Comparison of ENCODE assay signal across 8 cellular contexts in genomic region chr14:53152909-53153701, GRCh38. TPM values are rescaled to one million over a fixed set of nuclear protein-coding genes. Genes with fewer than 3 reads are reported as not detected.
DNase-seq lines count a peak whose midpoint lies in the region; ATAC-seq and TF ChIP-seq lines count a peak whose summit lies in the region.

Gene DDHD1 (minus strand): TSS chr14:53153323. CDS start chr14:53153098, 225 bp downstream.

- H3F3A ChIP-seq in PC-9 (ENCODE audit: insufficient read depth, low read depth), result peaks cover 8% of the 10 kb centered on the region; the same call in 1 of the 2 replicates

- no peak for TF ChIP-seq CTCF in PC-9 (conservative IDR thresholded peaks at IDR 0.05)

- H3K9me3 Mint-ChIP-seq in activated T-cell treated with anti-CD3 and anti-CD28 coated beads, Interleukin-2, amount 50 U/mL, for 24 hours, result no peaks in the 10 kb centered on the region

- peak within 1 kb of the TSS; percentile 58 for H3K9ac ChIP-seq in HUES48 (ENCODE audit: low read depth, low read length)

- no peaks in the 10 kb centered on the region for H3K9me2 ChIP-seq in PC-9 (ENCODE audit: insufficient read depth)

- peaks cover 20% of the 10 kb centered on the region; the same call in 1 of the 2 replicates for H3K4me1 ChIP-seq in HUES48 (ENCODE audit: control insufficient read depth, insufficient read depth, low read length)
- H3K4me1 ChIP-seq in PC-9 (replicated peaks; ENCODE audit: insufficient read depth), result peaks cover 14% of the 10 kb centered on the region
- H3K4me1 ChIP-seq in muscle layer of duodenum (ENCODE audit: control insufficient read depth in 1 of 2, insufficient read depth in 2 of 2, low read length in 2 of 2), result peaks cover 7 to 8% of the 10 kb centered on the region in 2 donors

- H3K4me3 ChIP-seq in HUES48 (ENCODE audit: low read depth, low read length), result peak within 1 kb of the TSS; percentile 87
- peak within 1 kb of the TSS; percentile 96 for H3K4me3 ChIP-seq in PC-9
- peak within 1 kb of the TSS; percentile 89 to 93 for H3K4me3 ChIP-seq in muscle layer of duodenum (ENCODE audit: low read depth in 1 of 2, low read length in 2 of 2)

- H3K9me3 ChIP-seq in HUES48 (ENCODE audit: control insufficient read depth, insufficient read depth, low read length) (no peaks in the 10 kb centered on the region), PC-9 (ENCODE audit: insufficient read depth, low read depth) (no peaks in the 10 kb centered on the region), muscle layer of duodenum (ENCODE audit: control insufficient read depth in 1 of 2, low read length in 2 of 2) (no peaks in the 10 kb centered on the region)

- H2AFZ ChIP-seq in PC-9, result peak within 1 kb of the TSS; percentile 98

- peak within 1 kb of the TSS; percentile 98 for H3K27ac Mint-ChIP-seq in activated T-cell treated with anti-CD3 and anti-CD28 coated beads, Interleukin-2, amount 50 U/mL, for 24 hours

- H3K79me2 ChIP-seq in PC-9 (ENCODE audit: low read depth), result peaks cover 21% of the 10 kb centered on the region

- intact Hi-C loops in PC-9 (cut with micrococcal nuclease; ENCODE audit: unreplicated experiment), result loop anchor here (5.0 kb wide), 2 partner anchors 91 to 154 kb away; no protein-coding TSS in a partner anchor

- H3K27ac ChIP-seq in HUES48 (ENCODE audit: low read depth, low read length), result peak within 1 kb of the TSS; percentile 65
- no peak within 1 kb of the TSS for H3K27ac ChIP-seq in PC-9
- H3K27ac ChIP-seq in muscle layer of duodenum (ENCODE audit: low read length), result peak within 1 kb of the TSS; percentile 61

- peaks cover 36% of the 10 kb centered on the region for H3K36me3 Mint-ChIP-seq in activated T-cell treated with anti-CD3 and anti-CD28 coated beads, Interleukin-2, amount 50 U/mL, for 24 hours (ENCODE audit: low read depth)

- no TSS peak for BruUV-seq in PC-9 (replicated peaks; lab: Mats Ljungman, UMichigan)

- no peaks in the 10 kb centered on the region for H4K20me1 ChIP-seq in PC-9 (ENCODE audit: insufficient read depth)

- H3K27me3 ChIP-seq in HUES48 (ENCODE audit: control insufficient read depth, insufficient read depth, low read length) (peaks cover 11% of the 10 kb centered on the region), PC-9 (ENCODE audit: insufficient read depth, low read depth) (no peaks in the 10 kb centered on the region), muscle layer of duodenum (ENCODE audit: low read depth, low read length) (no peaks in the 10 kb centered on the region)

- H3K4me1 Mint-ChIP-seq in activated T-cell treated with anti-CD3 and anti-CD28 coated beads, Interleukin-2, amount 50 U/mL, for 24 hours (ENCODE audit: low read depth), result peaks cover 42% of the 10 kb centered on the region

- peak within 1 kb of the TSS; percentile 99 for H3K4me3 Mint-ChIP-seq in activated T-cell treated with anti-CD3 and anti-CD28 coated beads, Interleukin-2, amount 50 U/mL, for 24 hours

- peak within 1 kb of the TSS; percentile 82 for H3K4me2 ChIP-seq in PC-9

- no peaks in the 10 kb centered on the region for H3K36me3 ChIP-seq in HUES48 (ENCODE audit: control insufficient read depth, insufficient read depth, low read length)
- H3K36me3 ChIP-seq in PC-9 (ENCODE audit: low read depth), result no peaks in the 10 kb centered on the region; the same call in 1 of the 2 replicates
- no peaks in the 10 kb centered on the region for H3K36me3 ChIP-seq in muscle layer of duodenum (ENCODE audit: control insufficient read depth in 1 of 2, insufficient read depth in 2 of 2, low read length in 2 of 2)

- POLR2A ChIA-PET in PC-9 (lab: Charles Lee; ENCODE audit: unreplicated experiment), result interaction anchor here (0.7 kb wide), 1 partner anchor 899 kb away, joined by 3 read pairs; no protein-coding TSS in a partner anchor

- DNase-seq in D341Med (ENCODE audit: low spot score) (peak; percentile 98), PC-9 (peak in 1 of 2 experiments; percentile 77)
- DNase-seq in activated T-cell treated with anti-CD3 and anti-CD28 coated beads, Interleukin-2, amount 50 U/mL, for 24 hours, result peak; percentile 90
- DNase-seq in stimulated activated CD8-positive, alpha-beta memory T cell treated with anti-CD3 and anti-CD28 coated beads, Interleukin-7, amount 100 ng/mL, for 48 hours (ENCODE audit: extremely low read depth in 1 of 2, low read depth in 1 of 2), result peak; percentile 61 to 78

- peak; percentile 67 for ATAC-seq in GM21381 (IDR thresholded peaks at IDR 0.05; ENCODE audit: unreplicated experiment)
- ATAC-seq in esophagus mucosa, result peak; percentile 91

- no peaks in the 10 kb centered on the region for H3K27me3 Mint-ChIP-seq in activated T-cell treated with anti-CD3 and anti-CD28 coated beads, Interleukin-2, amount 50 U/mL, for 24 hours

- CTCF ChIA-PET in PC-9 (lab: Charles Lee), result interaction anchor here (0.7 kb wide), 3 partner anchors 192 to 1185 kb away, joined by 3 to 5 read pairs (median 3); no protein-coding TSS in a partner anchor

RNA-seq across cellular contexts. Expression of gene DDHD1, which starts in this region (rescaled TPM):
- total RNA-seq in PC-9 (2021), result 11.1 and 11.3 TPM in 2 replicates
- 2.8 TPM for total RNA-seq in esophagus mucosa
